In the genomic region with DNA sequence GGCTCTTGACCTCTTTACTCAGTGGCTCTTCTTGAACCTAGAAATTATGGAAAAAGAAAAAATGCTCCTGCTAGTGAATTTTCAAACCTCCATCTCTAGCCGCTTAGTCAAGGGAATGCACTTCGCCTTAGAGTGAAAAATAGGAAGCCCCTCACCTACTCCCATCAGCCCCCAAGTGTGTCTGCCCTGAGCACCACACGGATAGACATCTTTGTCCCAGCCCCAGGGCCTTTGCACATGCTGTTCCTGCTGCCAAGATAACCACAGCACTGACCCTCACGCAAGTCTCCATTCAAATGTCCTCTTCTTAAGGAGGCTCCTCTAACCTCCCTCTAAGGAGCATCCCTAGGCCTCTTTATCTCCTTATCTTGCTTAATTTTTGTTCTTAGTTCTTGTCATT, we compare ENCODE assay signal across 1 cellular context.
TF ChIP-seq lines count a peak whose summit lies in the region.

No MANE protein-coding gene starts in this region.

TF ChIP-seq in GM23338, 12 proteins besides CTCF, POLR2A, EP300 and RAD21 (continued from another document):
- TF ChIP-seq JUNB (IDR thresholded peaks at IDR 0.05; ENCODE audit: unreplicated experiment) (no peak), EZH2 (IDR thresholded peaks at IDR 0.05; ENCODE audit: low read depth, unreplicated experiment) (no peak)
